Comparison of ENCODE assay signal across 8 cellular contexts in genomic region chr19:40445006-40445312, GRCh38. TPM values are rescaled to one million over a fixed set of nuclear protein-coding genes. Genes with fewer than 3 reads are reported as not detected.
A peak's percentile ranks its signal among the peaks of the same experiment; 100 is the strongest.
DNase-seq lines count a peak whose midpoint lies in the region; ATAC-seq, FAIRE-seq and TF ChIP-seq lines count a peak whose summit lies in the region.

No MANE protein-coding gene starts in this region.

- ATAC-seq in mucosa of descending colon (no peak), GM21447 (IDR thresholded peaks at IDR 0.05; ENCODE audit: unreplicated experiment) (no peak), HG03045 (IDR thresholded peaks at IDR 0.05; ENCODE audit: unreplicated experiment) (no peak), GM21576 (IDR thresholded peaks at IDR 0.05; ENCODE audit: unreplicated experiment) (no peak)

- H3K4me1 ChIP-seq in HUES48 (ENCODE audit: control insufficient read depth, insufficient read depth, low read length) = peaks cover 16% of the 10 kb centered on the region; the same call in 1 of the 2 replicates
- peaks cover 12% of the 10 kb centered on the region for H3K4me1 ChIP-seq in mucosa of descending colon (ENCODE audit: low read depth)

- DNase-seq in bronchial epithelial cell (ENCODE audit: low read depth) (no peak), mucosa of descending colon (no peak), activated gamma-delta T cell treated with Interleukin-2 at 50 U/mL for 16 hours (no peak)

- no peak for FAIRE-seq in bronchial epithelial cell (lab: Jason Lieb, UNC)

- H3K36me3 ChIP-seq in HUES48 (ENCODE audit: control insufficient read depth, insufficient read depth, low read length) = peaks cover 29% of the 10 kb centered on the region
- peaks cover 20% of the 10 kb centered on the region for H3K36me3 ChIP-seq in bronchial epithelial cell (ENCODE audit: control insufficient read depth, insufficient read depth, low read length)
- H3K36me3 ChIP-seq in mucosa of descending colon (ENCODE audit: low read depth) = peaks cover 5% of the 10 kb centered on the region

- peak overlapping the region; percentile 99 for H3K4me3 ChIP-seq in HUES48 (ENCODE audit: low read depth, low read length)
- H3K4me3 ChIP-seq in bronchial epithelial cell (ENCODE audit: low read depth, low read length) = peak overlapping the region; percentile 78
- peak overlapping the region; percentile 85 for H3K4me3 ChIP-seq in mucosa of descending colon

- TF ChIP-seq CTCF in 22Rv1 (IDR thresholded peaks at IDR 0.05) = no peak
- TF ChIP-seq CTCF in bronchial epithelial cell (IDR thresholded peaks at IDR 0.05; ENCODE audit: insufficient read depth, low read length, severe bottlenecking) = no peak
- TF ChIP-seq CTCF in mucosa of descending colon (IDR thresholded peaks at IDR 0.05) = no peak

- intact Hi-C loops in mucosa of descending colon (cut with DNase I, micrococcal nuclease) = no loop called here

- H3K27ac ChIP-seq in 22Rv1 (peak overlapping the region; percentile 96), HUES48 (ENCODE audit: low read depth, low read length) (peak overlapping the region; percentile 97)

- H3K27me3 ChIP-seq in HUES48 (ENCODE audit: control insufficient read depth, insufficient read depth, low read length) (no peaks in the 10 kb centered on the region), bronchial epithelial cell (ENCODE audit: control insufficient read depth, insufficient read depth, low read length) (no peaks in the 10 kb centered on the region)

- H3K9ac ChIP-seq in HUES48 (ENCODE audit: low read depth, low read length) = peak overlapping the region; percentile 61

- H3K9me3 ChIP-seq in HUES48 (ENCODE audit: control insufficient read depth, insufficient read depth, low read length) (no peaks in the 10 kb centered on the region), mucosa of descending colon (no peaks in the 10 kb centered on the region)

RNA-seq across cellular contexts. Expression of gene SERTAD3, which starts 0.8 kb away (rescaled TPM):
- total RNA-seq in bronchial epithelial cell (23.2 and 33.7 TPM in 2 replicates), mucosa of descending colon (10 to 100 TPM; 39.3 to 55.4 (median 46.2) TPM)

RNA-seq across cellular contexts. Expression of gene SERTAD1, which starts 19.2 kb away (rescaled TPM):
- total RNA-seq in bronchial epithelial cell (35.7 and 41.6 TPM in 2 replicates), mucosa of descending colon (10 to 100 TPM; 12.1 to 16.7 (median 14.0) TPM)

RNA-seq across cellular contexts. Expression of gene BLVRB, which starts 20.6 kb away (rescaled TPM):
- total RNA-seq in bronchial epithelial cell = 682 and 797 TPM in 2 replicates
- 10 to 100 TPM; 70.9 to 87.6 (median 76.8) TPM for total RNA-seq in mucosa of descending colon

RNA-seq across cellular contexts. Expression of gene SPTBN4, which starts 21.8 kb away (rescaled TPM):
- total RNA-seq in bronchial epithelial cell (0.53 and 1.8 TPM in 2 replicates), mucosa of descending colon (1 to 10 TPM in 1 of 3 donors, under 1 TPM in 2; 0.29 to 4.1 (median 0.82) TPM)

RNA-seq across cellular contexts. Expression of gene PRX, which starts 31.8 kb away (rescaled TPM):
- total RNA-seq in bronchial epithelial cell (1.4 and 1.8 TPM in 2 replicates), mucosa of descending colon (1 to 10 TPM; 1.1 to 6.8 (median 1.7) TPM)
